ENCODE assay signal across 8 cellular contexts in the genomic region with DNA sequence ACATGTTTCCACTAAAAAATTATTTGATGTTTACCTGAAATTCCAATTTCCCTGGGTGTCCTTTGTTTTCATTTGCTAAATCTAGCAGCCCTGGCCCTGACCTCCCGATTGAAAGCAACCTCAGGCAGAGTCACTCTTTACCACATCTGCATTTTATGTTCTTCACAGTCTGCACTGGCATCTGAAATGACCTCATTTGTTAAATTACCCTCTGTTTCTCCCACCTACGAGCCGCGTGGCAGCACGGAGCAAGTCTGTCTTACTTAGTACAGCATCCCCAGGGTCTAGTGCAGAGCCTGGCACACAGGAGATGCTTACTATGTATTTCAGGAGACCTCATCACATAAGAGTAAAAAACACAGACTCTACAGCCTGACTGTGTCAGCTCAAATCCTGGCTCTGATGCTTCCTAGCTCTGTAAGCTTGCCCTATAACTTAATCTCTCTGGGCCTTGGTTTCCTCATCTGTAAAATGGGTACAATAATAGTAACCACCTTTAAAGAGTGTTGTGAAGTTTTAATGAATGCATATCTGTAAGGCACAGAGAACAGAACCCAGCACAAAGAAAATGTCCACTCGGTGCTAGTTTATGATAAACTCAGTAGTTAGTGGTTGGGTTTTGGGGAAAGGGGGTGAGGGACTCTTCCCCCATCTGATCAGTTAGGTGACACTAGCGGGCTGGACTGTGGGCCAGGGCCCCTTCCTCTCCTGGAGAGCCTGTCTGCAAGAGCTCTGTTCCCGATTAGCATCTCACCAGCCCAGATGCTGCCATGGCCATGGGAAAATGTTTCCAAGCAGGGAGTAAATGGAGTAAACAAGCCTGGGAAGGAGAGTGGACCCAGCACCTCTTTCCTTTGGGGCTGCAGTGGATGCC.
A peak's percentile ranks its signal among the peaks of the same experiment; 100 is the strongest.
DNase-seq lines count a peak whose midpoint lies in the region; ATAC-seq and TF ChIP-seq lines count a peak whose summit lies in the region.

No MANE protein-coding gene starts in this region.

- H4K20me1 ChIP-seq in BLaER1, result no peaks in the 10 kb centered on the region

- peak overlapping the region; percentile 88 for H3K4me2 ChIP-seq in BLaER1

- H3K27me3 ChIP-seq in BLaER1, result no peaks in the 10 kb centered on the region
- no peaks in the 10 kb centered on the region for H3K27me3 ChIP-seq in lower lobe of right lung (ENCODE audit: low read depth)

- ATAC-seq in lower lobe of right lung (no peak), GM18870 (IDR thresholded peaks at IDR 0.05; ENCODE audit: unreplicated experiment) (no peak)

- no peak overlapping the region; the same call in 1 of the 2 replicates for H3K9ac ChIP-seq in BLaER1

- H3K4me3 ChIP-seq in BLaER1 (no peak overlapping the region), lower lobe of right lung (no peak overlapping the region)

- no peak for TF ChIP-seq CTCF in lower lobe of right lung (IDR thresholded peaks at IDR 0.05)

- no peaks in the 10 kb centered on the region for H3K36me3 ChIP-seq in BLaER1
- peaks cover 35% of the 10 kb centered on the region for H3K36me3 ChIP-seq in lower lobe of right lung

- H3K4me1 ChIP-seq in BLaER1, result peaks cover 74% of the 10 kb centered on the region
- H3K4me1 ChIP-seq in lower lobe of right lung, result peaks cover 42% of the 10 kb centered on the region

- peak overlapping the region; percentile 83 for H3K27ac ChIP-seq in BLaER1
- H3K27ac ChIP-seq in lower lobe of right lung, result peak overlapping the region; percentile 68

- TF ChIP-seq POLR2A in GM18951 (IDR thresholded peaks at IDR 0.05; ENCODE audit: extremely low read depth, insufficient read depth, insufficient read length), result peak; percentile 5

- in situ Hi-C loops in GM18951 (cut with MboI; ENCODE audit: low sequenced_read_pairs, unreplicated experiment), result no loop called here

- peak; percentile 47 for DNase-seq in activated T-helper 9 cell treated with anti-CD3 and anti-CD28 coated beads, Interleukin-2, amount 50 U/mL, for 16 hours (ENCODE audit: low read depth)
- DNase-seq in lower lobe of right lung (no peak), middle frontal gyrus (ENCODE audit: extremely low spot score, low spot score) (no peak), NCI-H2227 (lab: John Stamatoyannopoulos, UW; ENCODE audit: unreplicated experiment) (no peak), SW480 (ENCODE audit: low spot score) (no peak)

- no peaks in the 10 kb centered on the region for H3K9me3 ChIP-seq in BLaER1
- H3K9me3 ChIP-seq in lower lobe of right lung, result no peaks in the 10 kb centered on the region

- intact Hi-C loops in lower lobe of right lung (cut with DNase I), result no loop called here
